ENCODE assay signal across 19 cellular contexts in genomic region chr7:120920588-120920987, GRCh38. TPM values are rescaled to one million over a fixed set of nuclear protein-coding genes. Genes with fewer than 3 reads are reported as not detected.
DNase-seq lines count a peak whose midpoint lies in the region; ATAC-seq, FAIRE-seq and TF ChIP-seq lines count a peak whose summit lies in the region.
"Had no signal": no experiment of that assay in that cellular context is flagged by ENCODE, and none has a peak within 500 bp of the region (broad histone marks: within the 10 kb centered on the region; RNA-seq: fewer than 3 reads in every experiment).

No MANE protein-coding gene starts in this region.

- H3K9me1 ChIP-seq in K562 (ENCODE audit: control insufficient read depth, insufficient read depth, low read length), result no peaks in the 10 kb centered on the region

- H3K4me3 ChIP-seq in K562, result no peak overlapping the region
- H3K4me3 ChIP-seq: A549 had no signal

- POLR2A ChIA-PET in K562 (lab: Yijun Ruan, JAX), result no interaction called here

- TF ChIP-seq RAD21 in K562 (CRISPR knock-in tag; conservative IDR thresholded peaks at IDR 0.05 in 1 of 2, IDR thresholded peaks at IDR 0.05 in 1 of 2), result no peak

- no peaks in the 10 kb centered on the region for H3K9me3 ChIP-seq in K562 (replicated peaks; ENCODE audit: control insufficient read depth, insufficient read depth, low read depth, low read length)
- H3K9me3 ChIP-seq: A549 had no signal

- WGBS in K562 (ENCODE audit: insufficient coverage, low coverage, missing lambda C conversion rate), result 7% methylated on average over 2 of the region's 2 CpGs

- intact Hi-C loops in K562 (cut with micrococcal nuclease), result no loop called here

- TF ChIP-seq CTCF in K562 (IDR thresholded peaks at IDR 0.05 in 2 of 3, conservative IDR thresholded peaks at IDR 0.05 in 1 of 3; ENCODE audit: insufficient read depth in 2 of 3, low read depth in 1 of 3, low read length in 3 of 3), result no peak

- no TSS peak for BruUV-seq in K562 (replicated peaks; lab: Mats Ljungman, UMichigan)

- no peaks in the 10 kb centered on the region for H4K20me1 ChIP-seq in K562 (replicated peaks; ENCODE audit: control insufficient read depth, insufficient read depth, low read length)

- H3K4me1 ChIP-seq in K562 (replicated peaks in 1 of 2; ENCODE audit: control insufficient read depth in 2 of 2, insufficient read depth in 2 of 2, low read length in 2 of 2), result no peaks in the 10 kb centered on the region
- H3K4me1 ChIP-seq: A549 had no signal

- H2AFZ ChIP-seq in K562 (ENCODE audit: low read depth, low read length), result no peak overlapping the region

- TF ChIP-seq EP300 in K562 (IDR thresholded peaks at IDR 0.05; ENCODE audit: low read length), result no peak

- CTCF ChIA-PET in K562 (lab: Yijun Ruan, JAX; ENCODE audit: low intra/inter-chr PET ratio), result no interaction called here

- in situ Hi-C loops in K562 (cut with MboI), result no loop called here

- no peaks in the 10 kb centered on the region for H3K79me2 ChIP-seq in K562 (ENCODE audit: control insufficient read depth, insufficient read depth, low read length)

- no peaks in the 10 kb centered on the region for H3K36me3 ChIP-seq in K562 (ENCODE audit: control insufficient read depth, insufficient read depth, low read length)

- H3K27ac ChIP-seq in K562 (ENCODE audit: extremely low read depth, low read depth, low read length), result no peak overlapping the region
- H3K27ac ChIP-seq: A549 had no signal

- TF ChIP-seq POLR2A in K562 (conservative IDR thresholded peaks at IDR 0.05), result no peak

- DNase-seq in NCI-H2196 (lab: John Stamatoyannopoulos, UW; ENCODE audit: unreplicated experiment) (peak; percentile 45), NCI-H2196 treated with DMSO at 0.1 percent for 48 hours (lab: John Stamatoyannopoulos, UW; ENCODE audit: unreplicated experiment) (no peak), NCI-H1092 treated with DMSO at 0.1 percent for 48 hours (lab: John Stamatoyannopoulos, UW) (peak; percentile 39), NCI-H2171 (lab: John Stamatoyannopoulos, UW) (peak; percentile 73), K562 (ENCODE audit: extremely low read depth in 1 of 4, low spot score in 3 of 4) (no peak), T-helper 1 cell (no peak), NAMALWA (ENCODE audit: low spot score) (no peak)
- DNase-seq: EL; H7; MM.1S; NCI-H1436 treated with DMSO at 0.1 percent for 48 hours; NCI-H345; NK-92 treated with Interleukin-12 subunit alpha and Interleukin-12 subunit beta, amount 100 ng/mL, for 24 hours; OCI-M1; RPMI8226; T-cell had no signal

- no peak overlapping the region for H3K4me2 ChIP-seq in K562 (ENCODE audit: insufficient read depth, low read length)
- H3K4me2 ChIP-seq: A549 had no signal

- no peak overlapping the region for H3K9ac ChIP-seq in K562 (ENCODE audit: insufficient read depth in 1 of 2, low read depth in 2 of 2, low read length in 2 of 2)

- ATAC-seq in K562, result no peak
- no peak for ATAC-seq in HG03025 (IDR thresholded peaks at IDR 0.05; ENCODE audit: low FRiP score, unreplicated experiment)
- ATAC-seq: A549, HepG2, T-cell had no signal

- H3K27me3 ChIP-seq in K562 (ENCODE audit: control insufficient read depth in 2 of 2, insufficient read depth in 2 of 2, low read length in 2 of 2), result peaks cover 0 to 1% of the 10 kb centered on the region in 2 experiments; a peak in 4 of 5 replicates

- FAIRE-seq in K562 (lab: Jason Lieb, UNC), result no peak
- FAIRE-seq: A549, HepG2 had no signal

TF ChIP-seq in K562, 482 proteins besides CTCF, POLR2A, EP300 and RAD21:
- TF ChIP-seq ATF3 (IDR thresholded peaks at IDR 0.05) (peak; percentile 15; the same call in 1 of the 2 replicates), ATF3 (CRISPR knock-in tag; conservative IDR thresholded peaks at IDR 0.05) (no peak), ZNF551 (CRISPR knock-in tag; IDR thresholded peaks at IDR 0.05) (no peak)
TF ChIP-seq in K562: peak in this region for 1.

RNA-seq across cellular contexts. Expression of gene ING3, which starts 30.0 kb away (rescaled TPM):
- total RNA-seq in K562 (2011; cell fraction: chromatin; rRNA removed; ENCODE audit: low replicate concordance), result 16.8 and 65.4 TPM in 2 replicates
- total RNA-seq in K562 (2011; cell fraction: nucleolus; rRNA removed), result 11.8 and 15.3 TPM in 2 replicates
- 29.0 and 51.5 TPM in 2 replicates for total RNA-seq in K562 (2011; cell fraction: nucleoplasm; rRNA removed)
- 19.8 and 22.8 TPM in 2 replicates for total RNA-seq in K562 (2014; rRNA removed)
- 50.4 and 59.3 TPM in 2 replicates for total RNA-seq in K562 (2014; rRNA removed; fragmentation: Illumina TruSeq; extraction: Trizol)
- 38.8 and 43.9 TPM in 2 replicates for total RNA-seq in K562 (2015; rRNA removed; fragmentation: Illumina TruSeq; extraction: Trizol)
- total RNA-seq in K562 (2021), result 37.0 and 38.1 TPM in 2 replicates
- 38.2 and 54.6 TPM in 2 replicates for polyA plus RNA-seq in K562 (2011; rRNA removed)
- 8.1 and 14.7 TPM in 2 replicates for polyA plus RNA-seq in K562 (2011; cell fraction: cytosol; rRNA removed)
- 19.7 and 49.3 TPM in 2 replicates for polyA plus RNA-seq in K562 (2011; cell fraction: nucleus; rRNA removed)
- 34.5 and 42.1 TPM in 2 replicates for polyA plus RNA-seq in K562 (2012)
- 50.3 and 58.0 TPM in 2 replicates for polyA plus RNA-seq in K562 (2014; fragmentation: Illumina TruSeq; extraction: Trizol)
- 100 to 1,000 TPM; 216 to 233 TPM for polyA plus RNA-seq in K562 (2014; fragmentation: Nextera tagmentation; extraction: Ambion mirVana)
- 36.0 and 43.8 TPM in 2 replicates for polyA plus RNA-seq in K562 (2014; rRNA removed)
- 54.3 and 56.3 TPM in 2 replicates for polyA minus RNA-seq in K562 (2011; rRNA and poly(A)+ RNA removed)
- 12.3 and 13.2 TPM in 2 replicates for polyA minus RNA-seq in K562 (2011; cell fraction: cytosol; rRNA and poly(A)+ RNA removed)
- 27.2 and 55.6 TPM in 2 replicates for polyA minus RNA-seq in K562 (2011; cell fraction: nucleus; rRNA and poly(A)+ RNA removed)

Comparison
In these comparisons a context has a peak if more than half of its experiments do, and no peak if none do; other contexts are left out.
1. DNase-seq: peak in NCI-H2196 (single experiment), NCI-H1092 treated with DMSO at 0.1 percent for 48 hours (single experiment) and NCI-H2171 (single experiment); none in NCI-H2196 treated with DMSO at 0.1 percent for 48 hours (single experiment), K562 (0 of 4), T-helper 1 cell (0 of 5) and NAMALWA (single experiment).